ENCODE assay signal across 30 cellular contexts in genomic region chr4:94015956-94016355, GRCh38.
"Had no signal": no experiment of that assay in that cellular context is flagged by ENCODE, and none has a peak within 500 bp of the region (broad histone marks: within the 10 kb centered on the region; RNA-seq: fewer than 3 reads in every experiment).

No MANE protein-coding gene starts in this region.

- H3K27me3 ChIP-seq: adrenal gland, ascending aorta, body of pancreas, brain microvascular endothelial cell, breast epithelium, cardiac muscle cell had no signal

- H3K4me3 ChIP-seq: adrenal gland, ascending aorta, body of pancreas, breast epithelium, cardiac muscle cell had no signal

- H3K9me3 ChIP-seq: adrenal gland, ascending aorta, body of pancreas, breast epithelium had no signal

- H3K4me1 ChIP-seq: adrenal gland, ascending aorta, body of pancreas, breast epithelium had no signal

- DNase-seq: activated effector memory CD4-positive, alpha-beta T cell treated with anti-CD3 and anti-CD28 coated beads, Interleukin-2, amount 50 U/mL, for 16 hours; activated effector memory CD4-positive, alpha-beta T cell treated with Interleukin-2 at 50 U/mL for 16 hours; activated gamma-delta T cell; activated gamma-delta T cell treated with Interleukin-2 at 50 U/mL for 16 hours; activated naive CD4-positive, alpha-beta T cell; activated naive CD4-positive, alpha-beta T cell treated with anti-CD3 and anti-CD28 coated beads for 36 hours; activated naive CD4-positive, alpha-beta T cell treated with anti-CD3 and anti-CD28 coated beads, Interleukin-2, amount 10 ng/mL, durations not matched to agents 7 days and 5 days; activated naive CD4-positive, alpha-beta T cell treated with anti-CD3 and anti-CD28 coated beads, Interleukin-2, amount 50 U/mL, for 16 hours; activated naive CD4-positive, alpha-beta T cell treated with Interleukin-2 at 50 U/mL for 16 hours; activated naive CD8-positive, alpha-beta T cell treated with anti-CD3 and anti-CD28 coated beads for 36 hours; activated naive CD8-positive, alpha-beta T cell treated with anti-CD3 and anti-CD28 coated beads, Interleukin-2, amount 10 ng/mL, durations not matched to agents 7 days and 5 days; activated naive CD8-positive, alpha-beta T cell treated with anti-CD3 and anti-CD28 coated beads, Interleukin-2, amount 50 U/mL, for 24 hours; activated T-cell treated with anti-CD3 and anti-CD28 coated beads, Interleukin-2, amount 50 U/mL, for 1 hour; activated T-cell treated with anti-CD3 and anti-CD28 coated beads, Interleukin-2, amount 50 U/mL, for 24 hours; activated T-cell treated with anti-CD3 and anti-CD28 coated beads, Interleukin-2, amount 50 U/mL, for 4 hours; activated T-cell treated with anti-CD3 and anti-CD28 coated beads, Interleukin-2, amount 50 U/mL, for 48 hours; activated T-cell treated with anti-CD3 and anti-CD28 coated beads, Interleukin-2, amount 50 U/mL, for 72 hours; adrenal gland; amniotic stem cell; amygdala; anterior cingulate cortex; aorta; body of pancreas; brain microvascular endothelial cell; caudate nucleus; central memory CD4-positive, alpha-beta T cell; cerebellar nuclear complex had no signal

- H3K27ac ChIP-seq: adrenal gland, ascending aorta, body of pancreas, brain microvascular endothelial cell, breast epithelium, cardiac muscle cell had no signal

- H3K36me3 ChIP-seq: adrenal gland, ascending aorta, brain microvascular endothelial cell, breast epithelium, cardiac muscle cell had no signal
